Comparison of ENCODE assay signal across 7 cellular contexts in genomic region chr11:129861702-129862107, GRCh38. TPM values are rescaled to one million over a fixed set of nuclear protein-coding genes. Genes with fewer than 3 reads are reported as not detected.
DNase-seq lines count a peak whose midpoint lies in the region; TF ChIP-seq lines count a peak whose summit lies in the region.

No MANE protein-coding gene starts in this region.

- intact Hi-C loops in transverse colon (cut with DNase I; ENCODE audit: low total_unique reads) (no loop called here), tibial artery (cut with DNase I; ENCODE audit: low total_unique reads) (no loop called here)

- peak overlapping the region; percentile 17 to 47 (median 40) for H3K27ac ChIP-seq in transverse colon
- H3K27ac ChIP-seq in tibial artery = peak overlapping the region in 1 of 2 donors; percentile 5

- in situ Hi-C loops in transverse colon (cut with MboI; ENCODE audit: low pct_ligation_motif_present in 1 of 4, low pct_unique_long_range_greater_than_20kb in 1 of 4, low sequenced_read_pairs in 3 of 4) = no loop called here

- no peaks in the 10 kb centered on the region for H3K27me3 ChIP-seq in transverse colon
- no peaks in the 10 kb centered on the region for H3K27me3 ChIP-seq in tibial artery

- DNase-seq in HS-5 (ENCODE audit: low read depth) (peak; percentile 76), amniotic stem cell (lab: John Stamatoyannopoulos, UW) (peak; percentile 73), iPS-NIHi11 (ENCODE audit: low spot score) (peak; percentile 70), transverse colon (peak; percentile 72), C1 segment of cervical spinal cord (lab: John Stamatoyannopoulos, UW) (no peak), tibial artery (no peak)
- DNase-seq in activated CD4-positive, alpha-beta T cell treated with anti-CD3 and anti-CD28 coated beads for 1 hour = no peak

- TF ChIP-seq EP300 in transverse colon (IDR thresholded peaks at IDR 0.05; ENCODE audit: low read depth) = no peak

- TF ChIP-seq CTCF in transverse colon (IDR thresholded peaks at IDR 0.05) = no peak
- no peak for TF ChIP-seq CTCF in tibial artery (IDR thresholded peaks at IDR 0.05)

- H3K36me3 ChIP-seq in transverse colon (peaks cover 0 to 22% (median 9%) of the 10 kb centered on the region in 4 donors), tibial artery (peaks cover 46 to 63% (median 54%) of the 10 kb centered on the region in 3 donors)

- TF ChIP-seq POLR2A in transverse colon (IDR thresholded peaks at IDR 0.05) = no peak

- H3K4me1 ChIP-seq in transverse colon = peaks cover 0 to 9% (median 2%) of the 10 kb centered on the region in 4 donors
- peaks cover 0 to 14% (median 5%) of the 10 kb centered on the region in 4 donors for H3K4me1 ChIP-seq in tibial artery

- H3K4me3 ChIP-seq in transverse colon (no peak overlapping the region), tibial artery (no peak overlapping the region)

- H3K9me3 ChIP-seq in transverse colon (no peaks in the 10 kb centered on the region), tibial artery (no peaks in the 10 kb centered on the region)

- 33 to 45% methylated on average over 3 to 7 of the region's 7 CpGs for WGBS in transverse colon (ENCODE audit: low coverage in 1 of 2), 2 donors

RNA-seq across cellular contexts. Expression of gene NFRKB, which starts 33.7 kb away (rescaled TPM):
- total RNA-seq in transverse colon = 10 to 100 TPM; 28.7 to 79.2 (median 37.0) TPM

RNA-seq across cellular contexts. Expression of gene TMEM45B, which starts 46.1 kb away (rescaled TPM):
- 100 to 1,000 TPM in 3 of 4 donors, 10 to 100 TPM in 1; 42.2 to 336 (median 205) TPM for total RNA-seq in transverse colon

Comparison
In these comparisons a context has a peak if more than half of its experiments do, and no peak if none do; other contexts are left out.
1. DNase-seq: peak in HS-5 (single experiment), amniotic stem cell (single experiment), iPS-NIHi11 (single experiment) and transverse colon (single experiment); none in activated CD4-positive, alpha-beta T cell treated with anti-CD3 and anti-CD28 coated beads for 1 hour (single experiment), C1 segment of cervical spinal cord (0 of 14) and tibial artery (0 of 2).